29 cellular contexts compared by ENCODE assay signal in the genomic region with DNA sequence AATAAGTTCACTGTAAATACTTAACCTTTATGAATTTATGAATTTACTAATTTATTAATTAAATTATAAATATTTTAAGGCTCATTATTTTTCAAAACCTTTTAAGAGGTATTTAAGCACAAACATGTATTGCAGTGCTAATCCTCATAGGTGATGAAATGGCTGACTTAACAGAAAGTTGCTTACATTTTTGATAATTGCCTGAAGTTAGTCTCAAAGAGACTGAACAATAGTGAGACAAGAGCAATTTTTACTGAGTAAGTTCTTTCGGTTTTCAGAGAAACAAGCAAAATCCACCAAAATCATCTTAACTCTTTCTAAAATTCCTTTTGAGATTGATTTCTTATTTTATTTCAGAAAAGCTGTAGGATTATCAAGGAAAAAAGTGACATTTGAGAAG.
"Had no signal": no experiment of that assay in that cellular context is flagged by ENCODE, and none has a peak within 500 bp of the region (broad histone marks: within the 10 kb centered on the region; RNA-seq: fewer than 3 reads in every experiment).

No MANE protein-coding gene starts in this region.

- H3K9me3 ChIP-seq: neutrophil, psoas muscle, suprapubic skin, testis, transverse colon, uterus had no signal

- H3K79me2 ChIP-seq: parathyroid adenoma had no signal

- H2AFZ ChIP-seq: parathyroid adenoma had no signal

- H3K4me1 ChIP-seq: parathyroid adenoma, psoas muscle, spleen, suprapubic skin, testis, tibial artery, transverse colon, upper lobe of right lung, uterus had no signal

- H3K4me3 ChIP-seq: psoas muscle, skin epidermis, smooth muscle cell, spleen, suprapubic skin, testis, tibial artery, transverse colon, upper lobe of right lung, uterus had no signal

- H3K27ac ChIP-seq: neutrophil, parathyroid adenoma, psoas muscle, skin epidermis, spleen, suprapubic skin, testis, tibial artery, transverse colon, upper lobe of right lung, uterus had no signal

- H3K9ac ChIP-seq: parathyroid adenoma had no signal

- DNase-seq: naive thymus-derived CD8-positive, alpha-beta T cell; nephron progenitor cell; nucleus accumbens; posterior cingulate gyrus; psoas muscle; right cardiac atrium; spleen; stimulated activated CD4-positive, alpha-beta T cell treated with anti-CD3 and anti-CD28 coated beads, Interleukin-12 subunit alpha, Interleukin-12 subunit beta, amount 100 ng/mL, for 4 hours; stimulated activated CD4-positive, alpha-beta T cell treated with anti-CD3 and anti-CD28 coated beads, Interleukin-1b, Interleukin-23, amount 100 ng/mL, for 48 hours; stimulated activated CD4-positive, alpha-beta T cell treated with anti-CD3 and anti-CD28 coated beads, Interleukin-4, amount 100 ng/mL, for 1 hour; stimulated activated CD4-positive, alpha-beta T cell treated with anti-CD3 and anti-CD28 coated beads, Interleukin-4, amount 100 ng/mL, for 4 hours; stimulated activated CD8-positive, alpha-beta memory T cell treated with anti-CD3 and anti-CD28 coated beads, Interleukin-4, amount 100 ng/mL, for 48 hours; stimulated activated naive CD4-positive, alpha-beta T cell; stimulated activated naive CD8-positive, alpha-beta T cell treated with anti-CD3 and anti-CD28 coated beads, Interleukin-15, amount 100 ng/mL, for 72 hours; stimulated activated naive CD8-positive, alpha-beta T cell treated with anti-CD3 and anti-CD28 coated beads, Interleukin-15, Interleukin-2, amounts not matched to agents 100 U/mL and 50 U/mL, for 24 hours; substantia nigra; testis; tibial artery; transverse colon; upper lobe of right lung; uterus had no signal

- ATAC-seq: naive thymus-derived CD8-positive, alpha-beta T cell; natural killer cell treated with Interleukin-12 subunit alpha and Interleukin-12 subunit beta and Interleukin-15 and Interleukin-18, amount 100 ng/mL, for 72 hours; psoas muscle; right cardiac atrium; sciatic nerve; stimulated activated memory B cell treated with anti-CD40 and anti-IgM and Interleukin-4, amounts not matched to agents 10 μg/mL and 1 μg/mL and 100 μg/mL, for 72 hours; stimulated activated naive CD8-positive, alpha-beta T cell treated with anti-CD3 and anti-CD28 coated beads, Interleukin-15, amount 100 ng/mL, for 72 hours; stimulated activated naive CD8-positive, alpha-beta T cell treated with anti-CD3 and anti-CD28 coated beads, Interleukin-15, Interleukin-2, amounts not matched to agents 100 U/mL and 50 U/mL, for 24 hours; upper lobe of right lung had no signal

- H3K36me3 ChIP-seq: neutrophil, spleen, suprapubic skin, tibial artery, transverse colon, upper lobe of right lung, uterus had no signal

- H3K27me3 ChIP-seq: neutrophil, spleen, suprapubic skin, testis, tibial artery, transverse colon, upper lobe of right lung, uterus had no signal

- H3K4me2 ChIP-seq: smooth muscle cell had no signal
